In genomic region chr12:120225200-120225558, GRCh38 we compare ENCODE assay signal across 9 cellular contexts. TPM values are rescaled to one million over a fixed set of nuclear protein-coding genes. Genes with fewer than 3 reads are reported as not detected.
DNase-seq lines count a peak whose midpoint lies in the region; ATAC-seq and TF ChIP-seq lines count a peak whose summit lies in the region.
"Had no signal": no experiment of that assay in that cellular context is flagged by ENCODE, and none has a peak within 500 bp of the region (broad histone marks: within the 10 kb centered on the region; RNA-seq: fewer than 3 reads in every experiment).

No MANE protein-coding gene starts in this region.

- H3K9me3 ChIP-seq in Peyer's patch (no peaks in the 10 kb centered on the region), esophagus (ENCODE audit: control insufficient read depth in 2 of 2, insufficient read depth in 1 of 2, low read depth in 1 of 2, low read length in 1 of 2) (no peaks in the 10 kb centered on the region), sigmoid colon (no peaks in the 10 kb centered on the region), SJCRH30 (replicated peaks) (no peaks in the 10 kb centered on the region)

- peak overlapping the region in 3 of 4 donors; percentile 81 to 96 (median 86) for H3K27ac ChIP-seq in Peyer's patch
- peak overlapping the region; percentile 30 to 44 for H3K27ac ChIP-seq in esophagus (ENCODE audit: low read depth in 2 of 2, low read length in 1 of 2)
- peak overlapping the region; percentile 59 to 76 (median 72) for H3K27ac ChIP-seq in sigmoid colon
- H3K27ac ChIP-seq in SJCRH30: no peak overlapping the region

- no peaks in the 10 kb centered on the region for H3K27me3 ChIP-seq in Peyer's patch
- no peaks in the 10 kb centered on the region for H3K27me3 ChIP-seq in esophagus (ENCODE audit: control insufficient read depth in 1 of 2, insufficient read depth in 2 of 2, low read length in 2 of 2)
- no peaks in the 10 kb centered on the region for H3K27me3 ChIP-seq in sigmoid colon
- H3K27me3 ChIP-seq in SJCRH30: no peaks in the 10 kb centered on the region

- ATAC-seq in HG02885 (IDR thresholded peaks at IDR 0.05; ENCODE audit: poor library complexity, unreplicated experiment): no peak
- no peak for ATAC-seq in GM18867 (IDR thresholded peaks at IDR 0.05; ENCODE audit: unreplicated experiment)
- ATAC-seq in HG02610 (IDR thresholded peaks at IDR 0.05; ENCODE audit: unreplicated experiment): no peak

- peak in 1 of 3 donors; percentile 66 for DNase-seq in Peyer's patch
- no peak for DNase-seq in sigmoid colon
- DNase-seq in SJCRH30: no peak
- DNase-seq: hippocampal formation had no signal

- no peak for TF ChIP-seq EP300 in sigmoid colon (IDR thresholded peaks at IDR 0.05)

- 40 to 41% methylated on average over 9 of the region's 9 CpGs for WGBS in esophagus, 2 donors
- 12 to 44% methylated on average over 9 of the region's 9 CpGs for WGBS in sigmoid colon, 2 donors

- H3K4me1 ChIP-seq in Peyer's patch (peaks cover 9 to 62% (median 26%) of the 10 kb centered on the region in 4 donors), esophagus (ENCODE audit: control insufficient read depth in 2 of 2, insufficient read depth in 2 of 2, low read length in 1 of 2) (peaks cover 18 to 34% of the 10 kb centered on the region in 2 donors), sigmoid colon (peaks cover 0 to 62% (median 54%) of the 10 kb centered on the region in 4 donors), SJCRH30 (peaks cover 30% of the 10 kb centered on the region)

- intact Hi-C loops in sigmoid colon (cut with DNase I): no loop called here

- H3K36me3 ChIP-seq in Peyer's patch (peaks cover 0 to 40% (median 0%) of the 10 kb centered on the region in 3 donors), esophagus (ENCODE audit: control insufficient read depth in 2 of 2, insufficient read depth in 2 of 2, low read length in 1 of 2) (peaks cover 5 to 21% of the 10 kb centered on the region in 2 donors), sigmoid colon (peaks cover 34 to 49% (median 36%) of the 10 kb centered on the region in 4 donors), SJCRH30 (0 out of 2 replicates have a peak, but pooled peaks cover 2% of the 10 kb centered on the region)

- TF ChIP-seq CTCF in Peyer's patch (IDR thresholded peaks at IDR 0.05): no peak
- TF ChIP-seq CTCF in sigmoid colon (IDR thresholded peaks at IDR 0.05): no peak

- H3K4me3 ChIP-seq in GM08714 (ENCODE audit: low read length) (peak overlapping the region; percentile 39; the same call in 1 of the 2 replicates), Peyer's patch (peak overlapping the region; percentile 6 to 59 (median 36)), esophagus (ENCODE audit: low read depth in 1 of 2, low read length in 2 of 2) (no peak overlapping the region), sigmoid colon (peak overlapping the region in 3 of 4 donors; percentile 5 to 13 (median 10)), SJCRH30 (no peak overlapping the region)

- peak in 1 of 2 donors; percentile 12 for TF ChIP-seq POLR2A in Peyer's patch (IDR thresholded peaks at IDR 0.05)
- TF ChIP-seq POLR2A in sigmoid colon (IDR thresholded peaks at IDR 0.05): no peak

RNA-seq across cellular contexts. Expression of gene RPLP0, which starts 24.3 kb away (rescaled TPM):
- total RNA-seq in Peyer's patch: 1,000 to 10,000 TPM; 1,101 to 2,555 (median 1,343) TPM
- 1,000 to 10,000 TPM; 1,612 to 3,865 TPM for polyA plus RNA-seq in esophagus
- total RNA-seq in sigmoid colon: 1,000 to 10,000 TPM; 2,593 to 3,468 (median 2,960) TPM
- 1,000 to 10,000 TPM; 3,521 to 5,499 (median 3,713) TPM for polyA plus RNA-seq in sigmoid colon
- total RNA-seq in SJCRH30 (2014; rRNA removed; shearing (Covaris generic)): 2,854 and 3,078 TPM in 2 replicates

RNA-seq across cellular contexts. Expression of gene GCN1, which starts 30.7 kb away (rescaled TPM):
- total RNA-seq in Peyer's patch: 100 to 1,000 TPM in 3 of 4 donors, 10 to 100 TPM in 1; 64.1 to 171 (median 126) TPM
- 10 to 100 TPM; 22.9 to 28.1 TPM for polyA plus RNA-seq in esophagus
- total RNA-seq in sigmoid colon: 10 to 100 TPM; 30.3 to 70.3 (median 40.4) TPM
- polyA plus RNA-seq in sigmoid colon: 10 to 100 TPM in 2 of 3 donors, 1 to 10 TPM in 1; 9.2 to 43.3 (median 18.0) TPM
- total RNA-seq in SJCRH30 (2014; rRNA removed; shearing (Covaris generic)): 49.7 and 61.9 TPM in 2 replicates

RNA-seq across cellular contexts. Expression of gene PXN, which starts 40.4 kb away (rescaled TPM):
- total RNA-seq in Peyer's patch (100 to 1,000 TPM; 138 to 204 (median 177) TPM), sigmoid colon (100 to 1,000 TPM in 1 of 4 donors, 10 to 100 TPM in 3; 41.0 to 127 (median 42.7) TPM)
- polyA plus RNA-seq in esophagus (10 to 100 TPM; 17.3 to 32.1 TPM), sigmoid colon (100 to 1,000 TPM in 2 of 3 donors, 10 to 100 TPM in 1; 79.3 to 111 (median 101) TPM)
- 23.2 and 29.7 TPM in 2 replicates for total RNA-seq in SJCRH30 (2014; rRNA removed; shearing (Covaris generic))

Comparison
In these comparisons a context has a peak if more than half of its experiments do, and no peak if none do; other contexts are left out.
1. H3K4me3 ChIP-seq: peak in GM08714 (single experiment), Peyer's patch (4 of 4) and sigmoid colon (3 of 4); none in esophagus (0 of 2) and SJCRH30 (single experiment).